ENCODE assay signal across 15 cellular contexts in genomic region chr6:13807691-13808090, GRCh38. TPM values are rescaled to one million over a fixed set of nuclear protein-coding genes. Genes with fewer than 3 reads are reported as not detected.
DNase-seq lines count a peak whose midpoint lies in the region; ATAC-seq, FAIRE-seq and TF ChIP-seq lines count a peak whose summit lies in the region.
"Had no signal": no experiment of that assay in that cellular context is flagged by ENCODE, and none has a peak within 500 bp of the region (broad histone marks: within the 10 kb centered on the region; RNA-seq: fewer than 3 reads in every experiment).

No MANE protein-coding gene starts in this region.

- H3K9ac ChIP-seq in mesenchymal stem cell (ENCODE audit: low read length) = no peak overlapping the region

- H4K91ac ChIP-seq in mesenchymal stem cell (ENCODE audit: low read length) = no peak overlapping the region

- H3K4me1 ChIP-seq in mesenchymal stem cell (ENCODE audit: control insufficient read depth, insufficient read depth, low read depth, low read length) = no peaks in the 10 kb centered on the region

- H3K14ac ChIP-seq in mesenchymal stem cell (ENCODE audit: low read length in 2 of 2) = no peak overlapping the region

- no peaks in the 10 kb centered on the region for H3K9me3 ChIP-seq in mesenchymal stem cell (ENCODE audit: control insufficient read depth, low read length)

- no peak overlapping the region for H4K8ac ChIP-seq in mesenchymal stem cell (ENCODE audit: low read length)

- FAIRE-seq in H54 (lab: Jason Lieb, UNC) = no peak

- ATAC-seq in HG02885 (IDR thresholded peaks at IDR 0.05; ENCODE audit: poor library complexity, unreplicated experiment) = no peak
- ATAC-seq: HepG2 had no signal

- H3K4me2 ChIP-seq in mesenchymal stem cell (ENCODE audit: low read length, poor library complexity, severe bottlenecking) = no peak overlapping the region

- in situ Hi-C loops in astrocyte of the spinal cord (cut with HindIII; ENCODE audit: low sequenced_read_pairs) = no loop called here

- H2BK12ac ChIP-seq in mesenchymal stem cell (ENCODE audit: low read length in 2 of 2) = no peak overlapping the region

- H2AK5ac ChIP-seq in mesenchymal stem cell (ENCODE audit: low read length, severe bottlenecking) = no peak overlapping the region

- TF ChIP-seq POLR2A in H54 (IDR thresholded peaks at IDR 0.05; ENCODE audit: low read depth, low read length) = no peak

- no peaks in the 10 kb centered on the region for H3K27me3 ChIP-seq in mesenchymal stem cell (ENCODE audit: control insufficient read depth in 1 of 2, insufficient read depth in 1 of 2, low read length in 2 of 2)

- H3K79me1 ChIP-seq in mesenchymal stem cell (replicated peaks; ENCODE audit: low read length, poor library complexity, severe bottlenecking) = peaks cover 24% of the 10 kb centered on the region

- H3K4ac ChIP-seq in mesenchymal stem cell (ENCODE audit: low read depth in 1 of 2, low read length in 2 of 2) = no peak overlapping the region

- 48% methylated on average over 2 of the region's 4 CpGs for WGBS in mesenchymal stem cell

- no peak overlapping the region for H3K27ac ChIP-seq in mesenchymal stem cell (ENCODE audit: low read length, poor library complexity, severe bottlenecking)

- H3K23ac ChIP-seq in mesenchymal stem cell (ENCODE audit: low read length in 2 of 2) = no peak overlapping the region

- peaks cover 4 to 25% of the 10 kb centered on the region in 2 experiments for H3K36me3 ChIP-seq in mesenchymal stem cell (ENCODE audit: control insufficient read depth in 1 of 2, insufficient read depth in 2 of 2, low read depth in 1 of 2, low read length in 2 of 2)

- H2BK15ac ChIP-seq in mesenchymal stem cell (ENCODE audit: low read depth, poor library complexity, severe bottlenecking) = no peak overlapping the region

- no peak for TF ChIP-seq CTCF in astrocyte of the spinal cord (IDR thresholded peaks at IDR 0.05; ENCODE audit: low read depth, low read length)

- no peak overlapping the region for H2AFZ ChIP-seq in mesenchymal stem cell (ENCODE audit: low read depth, low read length)

- DNase-seq in Daoy (ENCODE audit: low read depth) = peak; percentile 32
- peak; percentile 22 for DNase-seq in NCI-H226
- DNase-seq in astrocyte of the spinal cord (ENCODE audit: low read depth, low spot score) = peak; percentile 10
- DNase-seq in mesenchymal stem cell = peak; percentile 19
- no peak for DNase-seq in medulla oblongata (ENCODE audit: extremely low spot score)
- no peak for DNase-seq in H54 (ENCODE audit: insufficient read length, low spot score)
- no peak for DNase-seq in RKO (ENCODE audit: low spot score)
- DNase-seq: AML-193; Calu3; CD4-positive, CD25-positive, alpha-beta regulatory T cell; GF-D8; NCI-H1930; NCI-H526 had no signal

- H3K4me3 ChIP-seq in astrocyte of the spinal cord (ENCODE audit: low read depth, low read length) = no peak overlapping the region
- H3K4me3 ChIP-seq in mesenchymal stem cell (ENCODE audit: insufficient read depth in 1 of 2, low read depth in 1 of 2, low read length in 2 of 2) = no peak overlapping the region

- no peak overlapping the region for H2BK120ac ChIP-seq in mesenchymal stem cell (ENCODE audit: low read depth, low read length)

- H3K18ac ChIP-seq in mesenchymal stem cell (ENCODE audit: low read depth in 1 of 2, low read length in 2 of 2) = no peak overlapping the region

- H2BK5ac ChIP-seq in mesenchymal stem cell (ENCODE audit: low read depth, low read length, poor library complexity, severe bottlenecking) = no peak overlapping the region

RNA-seq across cellular contexts. Expression of gene MCUR1, which starts 6.7 kb away (rescaled TPM):
- total RNA-seq in Daoy (2014; rRNA removed; shearing (Covaris generic)) = 33.0 and 71.1 TPM in 2 replicates
- polyA plus RNA-seq in mesenchymal stem cell (2013, experiment 1 of 2) = 12.2 TPM
- polyA plus RNA-seq in mesenchymal stem cell (2013, experiment 2 of 2) = 12.3 TPM

Comparison
In these comparisons a context has a peak if more than half of its experiments do, and no peak if none do; other contexts are left out.
1. DNase-seq: peak in Daoy (single experiment), NCI-H226 (single experiment), astrocyte of the spinal cord (single experiment) and mesenchymal stem cell (single experiment); none in medulla oblongata (single experiment), H54 (single experiment) and RKO (single experiment).